Comparison of ENCODE assay signal across 21 cellular contexts in the genomic region with DNA sequence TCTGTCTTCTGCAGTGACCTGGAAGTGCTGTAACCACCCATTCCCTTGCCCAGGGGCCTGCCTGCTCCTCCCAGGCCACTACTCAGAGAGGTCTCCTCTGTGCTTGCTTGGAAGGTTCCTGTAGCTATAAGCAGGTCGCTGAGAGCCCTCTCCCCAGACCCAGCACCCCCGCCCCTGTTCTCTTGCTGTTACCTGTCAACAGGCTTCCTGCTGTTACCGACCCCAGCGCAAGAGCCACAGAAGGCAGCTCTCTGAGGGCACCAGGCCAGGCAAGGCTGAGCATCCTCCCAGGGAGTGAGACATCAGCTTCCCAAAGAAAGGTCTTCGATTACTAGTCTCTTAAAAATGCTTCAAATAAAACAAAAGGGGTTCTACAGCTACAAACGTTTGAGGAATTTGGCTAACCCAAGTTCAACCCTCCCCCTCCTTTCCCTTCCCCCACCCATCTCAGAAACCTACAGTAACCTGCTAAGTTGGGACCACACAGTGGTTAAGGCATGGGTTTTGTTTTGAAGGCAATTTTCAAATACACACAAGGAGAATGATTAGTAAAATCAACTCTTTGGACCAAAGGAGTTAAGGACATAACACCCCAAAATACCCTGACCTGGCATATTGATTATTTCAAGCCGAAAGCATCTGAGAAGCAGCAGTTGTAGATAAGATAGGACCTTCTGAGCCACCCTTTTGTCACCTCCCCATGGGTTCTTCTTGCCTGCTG.
DNase-seq lines count a peak whose midpoint lies in the region; ATAC-seq and TF ChIP-seq lines count a peak whose summit lies in the region.
"Had no signal": no experiment of that assay in that cellular context is flagged by ENCODE, and none has a peak within 500 bp of the region (broad histone marks: within the 10 kb centered on the region; RNA-seq: fewer than 3 reads in every experiment).

No MANE protein-coding gene starts in this region.

- H3K27ac ChIP-seq in fibroblast of lung (ENCODE audit: insufficient read depth, low read length): peak overlapping the region; percentile 35
- H3K27ac ChIP-seq: epithelial cell of prostate, parathyroid adenoma had no signal

- no peaks in the 10 kb centered on the region for H4K20me1 ChIP-seq in fibroblast of lung (ENCODE audit: control insufficient read depth, extremely low read depth, insufficient read depth, low read length)

- H3K4me1 ChIP-seq in ES-I3 (ENCODE audit: insufficient read depth, low read length) (peaks cover 71% of the 10 kb centered on the region), fibroblast of lung (ENCODE audit: control insufficient read depth, extremely low read depth, insufficient read depth, low read length) (peaks cover 20% of the 10 kb centered on the region)
- H3K4me1 ChIP-seq: parathyroid adenoma had no signal

- no peak overlapping the region for H3K4me3 ChIP-seq in MG63
- H3K4me3 ChIP-seq in fibroblast of lung (replicated peaks in 1 of 4; ENCODE audit: control extremely low read depth in 1 of 4, insufficient read depth in 1 of 4, low read depth in 3 of 4, low read length in 4 of 4): no peak overlapping the region
- H3K4me3 ChIP-seq: lung had no signal

- H3K4me3 Mint-ChIP-seq in progenitor cell of endocrine pancreas (ENCODE audit: low read depth): peak overlapping the region; percentile 10
- H3K4me3 Mint-ChIP-seq in effector memory CD8-positive, alpha-beta T cell: no peak overlapping the region
- H3K4me3 Mint-ChIP-seq: activated CD4-positive, alpha-beta memory T cell treated with anti-CD3 and anti-CD28 coated beads for 36 hours; activated T-cell treated with anti-CD3 and anti-CD28 coated beads, Interleukin-2, amount 50 U/mL, for 4 hours; brain; immature natural killer cell had no signal

- H2AFZ ChIP-seq in fibroblast of lung (ENCODE audit: low read length): peak overlapping the region; percentile 27
- H2AFZ ChIP-seq: parathyroid adenoma had no signal

- H3K9me3 ChIP-seq in ES-I3 (ENCODE audit: control insufficient read depth, insufficient read depth, low read length) (no peaks in the 10 kb centered on the region), MG63 (no peaks in the 10 kb centered on the region), fibroblast of lung (ENCODE audit: control insufficient read depth, insufficient read depth, low read depth, low read length) (no peaks in the 10 kb centered on the region)

- 0 out of 2 replicates have a peak overlapping the region, but pooled peaks have one; percentile 8 for H3K9ac ChIP-seq in ES-I3 (ENCODE audit: low read depth, low read length)
- no peak overlapping the region for H3K9ac ChIP-seq in fibroblast of lung (ENCODE audit: insufficient read depth, low read length)
- H3K9ac ChIP-seq: parathyroid adenoma had no signal

- no peak overlapping the region for H3K27ac Mint-ChIP-seq in progenitor cell of endocrine pancreas
- no peak overlapping the region for H3K27ac Mint-ChIP-seq in effector memory CD8-positive, alpha-beta T cell
- H3K27ac Mint-ChIP-seq: activated CD4-positive, alpha-beta memory T cell treated with anti-CD3 and anti-CD28 coated beads for 36 hours; activated naive CD4-positive, alpha-beta T cell treated with anti-CD3 and anti-CD28 coated beads, Interleukin-2, amount 50 U/mL, for 72 hours; immature natural killer cell had no signal

- H3K4me2 ChIP-seq in fibroblast of lung (ENCODE audit: extremely low read depth, insufficient read depth, low read length): peak overlapping the region; percentile 45

- peak; percentile 31 for DNase-seq in MG63
- peak in 1 of 2 donors; percentile 77 for DNase-seq in fibroblast of lung (ENCODE audit: low read depth in 2 of 2)
- DNase-seq in progenitor cell of endocrine pancreas (ENCODE audit: low spot score, unreplicated experiment): no peak
- DNase-seq in stimulated activated CD4-positive, alpha-beta T cell treated with anti-CD3 and anti-CD28 coated beads, Interleukin-4, amount 100 ng/mL, for 1 hour: no peak
- DNase-seq in effector memory CD8-positive, alpha-beta T cell: no peak
- no peak for DNase-seq in D341Med (ENCODE audit: low spot score)
- DNase-seq: activated CD4-positive, alpha-beta memory T cell treated with anti-CD3 and anti-CD28 coated beads for 36 hours; activated T-cell treated with anti-CD3 and anti-CD28 coated beads, Interleukin-2, amount 50 U/mL, for 4 hours; DMS 273 treated with DMSO at 0.1 percent for 48 hours; immature natural killer cell; MV-4-11; NCI-H2107; NCI-H748 treated with DMSO at 0.1 percent for 48 hours had no signal

- no peaks in the 10 kb centered on the region for H3K27me3 ChIP-seq in MG63
- no peaks in the 10 kb centered on the region for H3K27me3 ChIP-seq in fibroblast of lung (ENCODE audit: control insufficient read depth, insufficient read depth, low read length)

- H3K4me1 Mint-ChIP-seq in progenitor cell of endocrine pancreas (ENCODE audit: low read depth): peaks cover 47% of the 10 kb centered on the region
- H3K4me1 Mint-ChIP-seq in effector memory CD8-positive, alpha-beta T cell (ENCODE audit: low read depth in 2 of 2): no peaks in the 10 kb centered on the region
- H3K4me1 Mint-ChIP-seq: immature natural killer cell had no signal

- no peaks in the 10 kb centered on the region for H3K36me3 Mint-ChIP-seq in progenitor cell of endocrine pancreas (ENCODE audit: insufficient read depth)
- no peaks in the 10 kb centered on the region for H3K36me3 Mint-ChIP-seq in effector memory CD8-positive, alpha-beta T cell (ENCODE audit: insufficient read depth)
- H3K36me3 Mint-ChIP-seq: activated CD4-positive, alpha-beta memory T cell treated with anti-CD3 and anti-CD28 coated beads for 36 hours; activated naive CD4-positive, alpha-beta T cell treated with anti-CD3 and anti-CD28 coated beads, Interleukin-2, amount 50 U/mL, for 72 hours; brain; immature natural killer cell had no signal

- no peaks in the 10 kb centered on the region for H3K79me2 ChIP-seq in fibroblast of lung (ENCODE audit: control insufficient read depth, insufficient read depth, low read length)
- H3K79me2 ChIP-seq: parathyroid adenoma had no signal

- peaks cover 8% of the 10 kb centered on the region for H3K27me3 Mint-ChIP-seq in progenitor cell of endocrine pancreas
- peaks cover 8 to 15% of the 10 kb centered on the region in 2 donors for H3K27me3 Mint-ChIP-seq in effector memory CD8-positive, alpha-beta T cell

- H3K9me3 Mint-ChIP-seq in progenitor cell of endocrine pancreas (ENCODE audit: low read depth): no peaks in the 10 kb centered on the region
- no peaks in the 10 kb centered on the region for H3K9me3 Mint-ChIP-seq in effector memory CD8-positive, alpha-beta T cell
- H3K9me3 Mint-ChIP-seq: activated CD4-positive, alpha-beta memory T cell treated with anti-CD3 and anti-CD28 coated beads for 36 hours; activated naive CD4-positive, alpha-beta T cell treated with anti-CD3 and anti-CD28 coated beads, Interleukin-2, amount 50 U/mL, for 72 hours; activated T-cell treated with anti-CD3 and anti-CD28 coated beads, Interleukin-2, amount 50 U/mL, for 4 hours; brain; immature natural killer cell had no signal

- H3K36me3 ChIP-seq in ES-I3 (ENCODE audit: insufficient read depth, low read length): no peaks in the 10 kb centered on the region
- no peaks in the 10 kb centered on the region for H3K36me3 ChIP-seq in MG63
- H3K36me3 ChIP-seq in fibroblast of lung (ENCODE audit: control insufficient read depth, insufficient read depth, low read length): no peaks in the 10 kb centered on the region

- no peak for ATAC-seq in effector memory CD8-positive, alpha-beta T cell (replicated peaks)
- no peak for ATAC-seq in HG02588 (IDR thresholded peaks at IDR 0.05; ENCODE audit: unreplicated experiment)
- ATAC-seq: activated naive CD4-positive, alpha-beta T cell treated with anti-CD3 and anti-CD28 coated beads, Interleukin-2, amount 50 U/mL, for 72 hours; activated T-cell treated with anti-CD3 and anti-CD28 coated beads, Interleukin-2, amount 50 U/mL, for 4 hours; HCT116 had no signal

- no peak for TF ChIP-seq CTCF in fibroblast of lung (conservative IDR thresholded peaks at IDR 0.05 in 1 of 2, IDR thresholded peaks at IDR 0.05 in 1 of 2; ENCODE audit: low read depth in 1 of 2, low read length in 2 of 2)
- no peak for TF ChIP-seq CTCF in progenitor cell of endocrine pancreas (IDR thresholded peaks at IDR 0.05; ENCODE audit: unreplicated experiment)
